In genomic region chr1:241551759-241552638, GRCh38 we compare ENCODE assay signal across 8 cellular contexts. TPM values are rescaled to one million over a fixed set of nuclear protein-coding genes. Genes with fewer than 3 reads are reported as not detected.
DNase-seq lines count a peak whose midpoint lies in the region; ATAC-seq lines count a peak whose summit lies in the region.

No MANE protein-coding gene starts in this region.

- peak; percentile 13 for DNase-seq in activated CD4-positive, alpha-beta T cell treated with anti-CD3 and anti-CD28 coated beads for 1 hour
- DNase-seq in left cardiac atrium (peak; percentile 33), amniotic stem cell (lab: John Stamatoyannopoulos, UW) (no peak), DMS 273 (lab: John Stamatoyannopoulos, UW; ENCODE audit: unreplicated experiment) (no peak), NCI-H146 treated with DMSO at 0.1 percent for 48 hours (lab: John Stamatoyannopoulos, UW; ENCODE audit: unreplicated experiment) (no peak)
- DNase-seq in stimulated activated naive B cell treated with anti-CD40 and anti-IgM and Interleukin-4, amounts not matched to agents 10 μg/mL and 1 μg/mL and 100 μg/mL, for 72 hours = peak; percentile 85

- H3K27ac Mint-ChIP-seq in stimulated activated naive B cell treated with anti-CD40 and anti-IgM and Interleukin-4, amounts not matched to agents 10 μg/mL and 1 μg/mL and 100 μg/mL, for 72 hours = peak overlapping the region; percentile 97

- peaks cover 6 to 8% of the 10 kb centered on the region in 2 donors for H3K9me3 Mint-ChIP-seq in stimulated activated naive B cell treated with anti-CD40 and anti-IgM and Interleukin-4, amounts not matched to agents 10 μg/mL and 1 μg/mL and 100 μg/mL, for 72 hours

- H3K4me3 Mint-ChIP-seq in stimulated activated naive B cell treated with anti-CD40 and anti-IgM and Interleukin-4, amounts not matched to agents 10 μg/mL and 1 μg/mL and 100 μg/mL, for 72 hours = peak overlapping the region; percentile 75 to 82

- H3K36me3 Mint-ChIP-seq in stimulated activated naive B cell treated with anti-CD40 and anti-IgM and Interleukin-4, amounts not matched to agents 10 μg/mL and 1 μg/mL and 100 μg/mL, for 72 hours = peaks cover 51 to 66% of the 10 kb centered on the region in 2 donors

- H3K4me1 Mint-ChIP-seq in stimulated activated naive B cell treated with anti-CD40 and anti-IgM and Interleukin-4, amounts not matched to agents 10 μg/mL and 1 μg/mL and 100 μg/mL, for 72 hours = peaks cover 24 to 55% of the 10 kb centered on the region in 2 donors

- peak; percentile 75 for ATAC-seq in GM19043 (IDR thresholded peaks at IDR 0.05; ENCODE audit: low read depth, unreplicated experiment)
- peak; percentile 84 for ATAC-seq in HG03135 (IDR thresholded peaks at IDR 0.05; ENCODE audit: unreplicated experiment)
- ATAC-seq in left cardiac atrium = peak; percentile 59 to 63
- peak; percentile 90 to 92 for ATAC-seq in stimulated activated naive B cell treated with anti-CD40 and anti-IgM and Interleukin-4, amounts not matched to agents 10 μg/mL and 1 μg/mL and 100 μg/mL, for 72 hours (replicated peaks)

- intact Hi-C loops in left cardiac atrium (cut with DNase I) = no loop called here

- no peaks in the 10 kb centered on the region for H3K27me3 Mint-ChIP-seq in stimulated activated naive B cell treated with anti-CD40 and anti-IgM and Interleukin-4, amounts not matched to agents 10 μg/mL and 1 μg/mL and 100 μg/mL, for 72 hours

RNA-seq across cellular contexts. Expression of gene KMO, which starts 19.8 kb away (rescaled TPM):
- total RNA-seq in left cardiac atrium = under 1 TPM; 0.39 to 0.47 TPM

RNA-seq across cellular contexts. Expression of gene FH, which starts 32.4 kb away (rescaled TPM):
- total RNA-seq in left cardiac atrium = 100 to 1,000 TPM; 146 to 181 TPM

Comparison
In these comparisons a context has a peak if more than half of its experiments do, and no peak if none do; other contexts are left out.
1. DNase-seq: peak in activated CD4-positive, alpha-beta T cell treated with anti-CD3 and anti-CD28 coated beads for 1 hour (single experiment), left cardiac atrium (single experiment) and stimulated activated naive B cell treated with anti-CD40 and anti-IgM and Interleukin-4, amounts not matched to agents 10 μg/mL and 1 μg/mL and 100 μg/mL, for 72 hours (single experiment); none in amniotic stem cell (single experiment), DMS 273 (single experiment) and NCI-H146 treated with DMSO at 0.1 percent for 48 hours (single experiment).
2. Peak in every context shown above with its lines, with median percentiles within 50 percentile points of each other: ATAC-seq.